In the genomic region with DNA sequence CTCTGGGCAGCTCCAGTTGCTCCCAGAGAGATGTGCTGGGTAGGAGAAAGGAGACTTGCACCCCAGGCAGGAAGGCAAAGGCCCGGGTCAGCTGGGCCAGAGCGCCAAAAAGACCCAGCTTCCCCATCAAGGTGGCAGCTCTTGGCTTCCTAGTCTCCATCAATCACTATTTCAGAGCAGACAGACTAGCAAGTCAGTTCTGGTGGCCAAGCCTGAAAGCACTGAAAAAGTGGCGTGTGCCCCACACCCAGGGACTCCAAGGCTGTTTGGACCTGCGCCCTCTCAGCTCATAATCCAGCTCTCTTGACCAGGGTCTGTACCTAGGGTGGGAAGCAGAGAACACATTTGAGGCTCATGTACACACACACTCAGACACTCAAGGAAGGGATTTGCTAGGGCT, we compare ENCODE assay signal across 18 cellular contexts. TPM values are rescaled to one million over a fixed set of nuclear protein-coding genes. Genes with fewer than 3 reads are reported as not detected.
DNase-seq lines count a peak whose midpoint lies in the region; ATAC-seq, FAIRE-seq and TF ChIP-seq lines count a peak whose summit lies in the region.
"Had no signal": no experiment of that assay in that cellular context is flagged by ENCODE, and none has a peak within 500 bp of the region (broad histone marks: within the 10 kb centered on the region; RNA-seq: fewer than 3 reads in every experiment).

No MANE protein-coding gene starts in this region.

- H2AFZ ChIP-seq in Loucy (ENCODE audit: low read length) (no peak overlapping the region), H1 (ENCODE audit: low read length) (no peak overlapping the region)

- no peak overlapping the region for H4K5ac ChIP-seq in H1 (ENCODE audit: insufficient read length, low read depth, low read length)

- H4K91ac ChIP-seq in H1 (replicated peaks; ENCODE audit: insufficient read length, low read length): no peak overlapping the region

- intact Hi-C loops in stomach (cut with DNase I; ENCODE audit: low total_unique reads): loop anchor here (10.0 kb wide), 1 partner anchor 421 kb away; no protein-coding TSS in a partner anchor

- no peak overlapping the region for H2BK12ac ChIP-seq in H1 (ENCODE audit: low read depth, low read length)

- no peak overlapping the region for H2BK15ac ChIP-seq in H1 (ENCODE audit: low read length)

- TF ChIP-seq EP300 in H1 (IDR thresholded peaks at IDR 0.05; ENCODE audit: borderline replicate concordance in 1 of 2, low read depth in 2 of 2, low read length in 2 of 2) (no peak), stomach (IDR thresholded peaks at IDR 0.05) (no peak)

- H3K79me2 ChIP-seq in Loucy (ENCODE audit: insufficient read depth, low read length) (no peaks in the 10 kb centered on the region; the same call in 1 of the 2 replicates), H1 (ENCODE audit: control insufficient read depth in 1 of 2, insufficient read depth in 2 of 2, low read length in 2 of 2) (no peaks in the 10 kb centered on the region)

- H3K27ac ChIP-seq in H1 (ENCODE audit: low read depth, low read length) (no peak overlapping the region), stomach (peak overlapping the region in 2 of 5 donors; percentile 39 to 54)
- H3K27ac ChIP-seq: brain microvascular endothelial cell had no signal

- peaks cover 17% of the 10 kb centered on the region for H3K4me1 ChIP-seq in Loucy (ENCODE audit: insufficient read depth, low read length, poor library complexity, severe bottlenecking)
- H3K4me1 ChIP-seq in H1 (replicated peaks in 1 of 4; ENCODE audit: control insufficient read depth in 3 of 4, insufficient read depth in 4 of 4, low read length in 3 of 4): peaks cover 0 to 36% (median 15%) of the 10 kb centered on the region in 4 experiments; a peak in 5 of 7 replicates
- peaks cover 50% of the 10 kb centered on the region for H3K4me1 ChIP-seq in mononuclear cell (ENCODE audit: insufficient read depth, low read length)
- H3K4me1 ChIP-seq in stomach: peaks cover 32 to 72% (median 60%) of the 10 kb centered on the region in 4 donors

- CTCF ChIA-PET in H1 (lab: Charles Lee; ENCODE audit: partially characterized antibody): interaction anchor here (1.4 kb wide), 1 partner anchor 16 kb away, joined by 3 read pairs; no protein-coding TSS in a partner anchor

- TF ChIP-seq CTCF in Loucy (conservative IDR thresholded peaks at IDR 0.05; ENCODE audit: low read length) (no peak), H1 (IDR thresholded peaks at IDR 0.05; ENCODE audit: control extremely low read depth in 1 of 3, insufficient read depth in 1 of 3, low read depth in 1 of 3, low read length in 3 of 3) (no peak), stomach (IDR thresholded peaks at IDR 0.05) (no peak)

- H3K4me3 ChIP-seq in Loucy (ENCODE audit: low read length, poor library complexity, severe bottlenecking): no peak overlapping the region
- H3K4me3 ChIP-seq in H1 (ENCODE audit: extremely low read depth in 1 of 4, insufficient read depth in 2 of 4, low read depth in 3 of 4, low read length in 4 of 4): no peak overlapping the region
- peak overlapping the region; percentile 74 for H3K4me3 ChIP-seq in mononuclear cell (ENCODE audit: low read length)
- peak overlapping the region; percentile 7 to 77 (median 42) for H3K4me3 ChIP-seq in stomach

- DNase-seq in H1 (ENCODE audit: low read depth in 1 of 2, low spot score in 2 of 2) (no peak), stomach (no peak), frontal cortex (ENCODE audit: low spot score in 2 of 2) (no peak)
- DNase-seq: activated CD4-positive, alpha-beta T cell treated with anti-CD3 and anti-CD28 coated beads, Interleukin-2, amount 50 U/mL, for 48 hours; activated T-cell treated with anti-CD3 and anti-CD28 coated beads, Interleukin-2, amount 50 U/mL, for 4 hours; brain microvascular endothelial cell; COR-L47; NCI-H1694 treated with DMSO at 0.1 percent for 48 hours; NCI-H345; RPMI8226; stimulated activated naive CD8-positive, alpha-beta T cell treated with anti-CD3 and anti-CD28 coated beads, Interleukin-15, Interleukin-2, amounts not matched to agents 100 U/mL and 50 U/mL, for 24 hours; T-cell had no signal

- FAIRE-seq in H1 (lab: Jason Lieb, UNC) (no peak), frontal cortex (lab: Jason Lieb, UNC) (no peak)

- H3K27me3 ChIP-seq in Loucy (ENCODE audit: insufficient read depth, low read length, poor library complexity, severe bottlenecking) (no peaks in the 10 kb centered on the region), H1 (replicated peaks in 1 of 4; ENCODE audit: control insufficient read depth in 3 of 4, extremely low read depth in 1 of 4, insufficient read depth in 3 of 4, low read length in 3 of 4) (peaks cover 65 to 98% (median 91%) of the 10 kb centered on the region in 4 experiments), mononuclear cell (ENCODE audit: insufficient read depth, low read length) (peaks cover 70% of the 10 kb centered on the region), stomach (peaks cover 0 to 87% (median 43%) of the 10 kb centered on the region in 3 donors)

- no peak overlapping the region for H3K14ac ChIP-seq in H1 (ENCODE audit: insufficient read length)

- H3K23ac ChIP-seq in H1 (ENCODE audit: insufficient read length): no peak overlapping the region

- POLR2A ChIA-PET in H1 (lab: Charles Lee; ENCODE audit: partially characterized antibody): no interaction called here

- peaks cover 28% of the 10 kb centered on the region; the same call in 1 of the 2 replicates for H3K23me2 ChIP-seq in H1 (ENCODE audit: low read depth, low read length)

- 0 out of 2 replicates have a peak, but pooled peaks cover 4% of the 10 kb centered on the region for H3F3A ChIP-seq in Loucy (ENCODE audit: low read depth)

- H3K9ac ChIP-seq in Loucy (ENCODE audit: low read depth, low read length, poor library complexity, severe bottlenecking) (no peak overlapping the region), H1 (replicated peaks in 1 of 4; ENCODE audit: extremely low read depth in 1 of 4, low read depth in 3 of 4, low read length in 3 of 4) (no peak overlapping the region)

- no peak overlapping the region for H2BK5ac ChIP-seq in H1 (ENCODE audit: low read depth, low read length)

- no peaks in the 10 kb centered on the region for H4K20me1 ChIP-seq in Loucy (ENCODE audit: insufficient read depth, low read length, poor library complexity, severe bottlenecking)
- peaks cover 19 to 35% of the 10 kb centered on the region in 2 experiments for H4K20me1 ChIP-seq in H1 (replicated peaks in 1 of 2; ENCODE audit: control insufficient read depth in 1 of 2, insufficient read depth in 2 of 2, low read length in 2 of 2)

- no peaks in the 10 kb centered on the region for H3K79me1 ChIP-seq in H1 (ENCODE audit: low read depth, low read length)

- ATAC-seq in HG02759 (IDR thresholded peaks at IDR 0.05; ENCODE audit: unreplicated experiment) (no peak), GM19452 (IDR thresholded peaks at IDR 0.05; ENCODE audit: unreplicated experiment) (no peak), GM18870 (IDR thresholded peaks at IDR 0.05; ENCODE audit: unreplicated experiment) (no peak)
- ATAC-seq: activated naive CD4-positive, alpha-beta T cell treated with anti-CD3 and anti-CD28 coated beads, Interleukin-2, amount 50 U/mL, for 72 hours; activated T-cell treated with anti-CD3 and anti-CD28 coated beads, Interleukin-2, amount 50 U/mL, for 4 hours; stimulated activated naive CD8-positive, alpha-beta T cell treated with anti-CD3 and anti-CD28 coated beads, Interleukin-15, Interleukin-2, amounts not matched to agents 100 U/mL and 50 U/mL, for 24 hours; T-cell had no signal

- H4K8ac ChIP-seq in H1 (ENCODE audit: extremely low read depth, insufficient read depth, low read length): no peak overlapping the region; the same call in 1 of the 2 replicates

- H3K9me3 ChIP-seq in Loucy (ENCODE audit: insufficient read depth, low read depth, low read length): no peaks in the 10 kb centered on the region
- H3K9me3 ChIP-seq in H1 (ENCODE audit: insufficient read depth in 2 of 2, low read depth in 1 of 2, low read length in 1 of 2): no peaks in the 10 kb centered on the region
- no peaks in the 10 kb centered on the region for H3K9me3 ChIP-seq in mononuclear cell (ENCODE audit: low read depth, low read length)
- H3K9me3 ChIP-seq in stomach: no peaks in the 10 kb centered on the region

- no peaks in the 10 kb centered on the region for H3K36me3 ChIP-seq in Loucy (ENCODE audit: insufficient read depth, low read length)
- H3K36me3 ChIP-seq in H1 (ENCODE audit: control insufficient read depth in 2 of 4, insufficient read depth in 4 of 4, low read length in 3 of 4): peaks cover 0 to 12% (median 0%) of the 10 kb centered on the region in 4 experiments; a peak in 1 of 8 replicates
- H3K36me3 ChIP-seq in stomach: no peaks in the 10 kb centered on the region
- H3K36me3 ChIP-seq: brain microvascular endothelial cell had no signal

- peak overlapping the region; percentile 91 for H3K4me2 ChIP-seq in Loucy (ENCODE audit: low read depth, low read length, poor library complexity, severe bottlenecking)
- no peak overlapping the region for H3K4me2 ChIP-seq in H1 (ENCODE audit: insufficient read depth in 1 of 2, low read depth in 2 of 2, low read length in 2 of 2)

- no peak overlapping the region for H3K4ac ChIP-seq in H1 (replicated peaks; ENCODE audit: insufficient read length, low read depth, low read length)

- no peak overlapping the region for H2BK120ac ChIP-seq in H1 (replicated peaks; ENCODE audit: low read depth, low read length)

- H3K18ac ChIP-seq in H1 (ENCODE audit: extremely low read depth, low read length): no peak overlapping the region

- H2AK5ac ChIP-seq in H1 (ENCODE audit: low read depth, low read length): no peak overlapping the region

- H3K9me2 ChIP-seq in Loucy (replicated peaks; ENCODE audit: low read depth, low read length): no peaks in the 10 kb centered on the region

- H3K56ac ChIP-seq in H1 (replicated peaks; ENCODE audit: insufficient read length, low read depth, low read length): no peak overlapping the region

- TF ChIP-seq POLR2A in H1 (IDR thresholded peaks at IDR 0.05; ENCODE audit: control extremely low read depth in 1 of 2, low read depth in 2 of 2, low read length in 2 of 2) (no peak), stomach (IDR thresholded peaks at IDR 0.05) (no peak)

- TF ChIP-seq RAD21 in H1 (IDR thresholded peaks at IDR 0.05 in 1 of 2, conservative IDR thresholded peaks at IDR 0.05 in 1 of 2; ENCODE audit: low read depth in 2 of 2, low read length in 2 of 2): no peak

- no peak overlapping the region for H2BK20ac ChIP-seq in H1 (ENCODE audit: low read length)

- whole genome bisulfite sequencing in H1 (ENCODE audit: extremely low coverage in 1 of 2, insufficient coverage in 1 of 2, insufficient read length in 1 of 2, insufficient replicate concordance in 2 of 2, low coverage in 1 of 2, low lambda C conversion rate in 2 of 2, missing lambda C conversion rate in 1 of 2), 2 experiments: 77% methylated on average over 4 of the region's 4 CpGs; no CpG with 5 or more reads in 1 of the 2 experiments
- 84 to 90% (median 87%) methylated on average over 3 to 4 of the region's 4 CpGs for WGBS in stomach, 5 donors

RNA-seq across cellular contexts. Expression of a gene that starts 3.7 kb away (rescaled TPM):
- 1.6 and 1.8 TPM in 2 replicates for total RNA-seq in H1 (2021; fragmentation: NEBNext Ultra II Directional; extraction: Animal tissue kit (Norgen Biotek cat#: 25700))
- polyA plus RNA-seq in H1 (2011; rRNA removed) (0.83 and 1.1 TPM in 2 replicates), stomach (1 to 10 TPM; 7.2 to 8.1 (median 7.8) TPM)
- 0.54 TPM for polyA plus RNA-seq in H1 (2011; cell fraction: cytosol; rRNA removed)
- polyA plus RNA-seq in H1 (2011; cell fraction: nucleus; rRNA removed): 1.4 TPM
- polyA plus RNA-seq in H1 (2012, experiment 1 of 2): 0.77 to 1.4 TPM (median 1.2 TPM) in 4 replicates
- polyA plus RNA-seq in H1 (2012, experiment 2 of 2): 1.6 TPM
- 1.7 TPM for polyA plus RNA-seq in H1 (2013, experiment 1 of 2)
- 1.4 TPM for polyA plus RNA-seq in H1 (2013, experiment 2 of 2)
- polyA minus RNA-seq in H1 (2011; rRNA and poly(A)+ RNA removed): 0.66 and 0.76 TPM in 2 replicates
- 1.4 TPM for polyA minus RNA-seq in H1 (2011; cell fraction: cytosol; rRNA and poly(A)+ RNA removed)
- 4.2 TPM for polyA minus RNA-seq in H1 (2011; cell fraction: nucleus; rRNA and poly(A)+ RNA removed)
- total RNA-seq in mononuclear cell (122 TPM), stomach (10 to 100 TPM in 3 of 5 donors, 1 to 10 TPM in 2; 4.5 to 34.4 (median 22.9) TPM), frontal cortex (7.3 TPM)

Comparison
In these comparisons a context has a peak if more than half of its experiments do, and no peak if none do; other contexts are left out.
1. H3K4me3 ChIP-seq: peak in mononuclear cell (single experiment) and stomach (4 of 4); none in Loucy (single experiment) and H1 (0 of 4).